In the genomic region with DNA sequence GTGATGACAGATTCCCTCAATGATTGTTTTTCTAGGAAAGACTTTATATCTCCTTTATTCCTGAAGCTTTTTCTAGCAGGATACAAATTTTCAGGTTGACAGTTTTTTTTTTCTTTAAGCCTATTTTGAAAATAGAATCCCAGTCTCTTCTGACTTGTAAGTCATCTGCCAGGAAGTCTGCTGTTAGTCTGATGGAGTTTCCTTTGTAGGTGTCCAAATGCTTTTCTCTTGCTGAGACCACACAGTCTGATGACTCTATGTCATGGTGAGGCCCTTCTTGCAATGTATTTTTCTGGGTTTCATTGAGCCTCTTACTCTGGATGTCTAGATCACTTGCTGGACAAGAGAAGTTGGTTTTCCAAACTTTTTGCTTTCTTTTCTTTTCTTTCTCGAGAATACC, we compare ENCODE assay signal across 13 cellular contexts. TPM values are rescaled to one million over a fixed set of nuclear protein-coding genes. Genes with fewer than 3 reads are reported as not detected.
A peak's percentile ranks its signal among the peaks of the same experiment; 100 is the strongest.
DNase-seq lines count a peak whose midpoint lies in the region; ATAC-seq and TF ChIP-seq lines count a peak whose summit lies in the region.
"Had no signal": no experiment of that assay in that cellular context is flagged by ENCODE, and none has a peak within 500 bp of the region (broad histone marks: within the 10 kb centered on the region; RNA-seq: fewer than 3 reads in every experiment).

No MANE protein-coding gene starts in this region.

- WGBS in suprapubic skin, result 96% methylated on average over 1 of the region's 1 CpG

- intact Hi-C loops in activated CD4-positive, alpha-beta memory T cell treated with anti-CD3 and anti-CD28 coated beads for 36 hours (cut with micrococcal nuclease), result loop anchor here (1.0 kb wide), 1 partner anchor 30 kb away; no protein-coding TSS in a partner anchor
- intact Hi-C loops in Calu3 (cut with micrococcal nuclease; ENCODE audit: unreplicated experiment), result no loop called here
- intact Hi-C loops in activated T-helper 2 cell treated with anti-CD3 and anti-CD28 coated beads, Interferon-gamma antibody, Interleukin-2, Interleukin-4, amounts not matched to agents 10 μg/mL and 5 μg/mL and 100 μg/mL, durations not matched to agents 14 hours and 24 hours and 36 hours (cut with micrococcal nuclease), result no loop called here
- intact Hi-C loops in naive thymus-derived CD4-positive, alpha-beta T cell (cut with micrococcal nuclease), result no loop called here

- no peak for TF ChIP-seq EP300 in suprapubic skin (IDR thresholded peaks at IDR 0.05)

- POLR2A ChIA-PET in activated CD4-positive, alpha-beta memory T cell treated with anti-CD3 and anti-CD28 coated beads for 36 hours (lab: Charles Lee), result no interaction called here
- POLR2A ChIA-PET in activated CD4-positive, alpha-beta memory T cell treated with anti-CD3 and anti-CD28 coated beads, Interleukin-2, amount 10 ng/mL, durations not matched to agents 7 days and 5 days (lab: Charles Lee), result interaction anchor here (1.7 kb wide), 1 partner anchor 23 kb away, joined by 3 read pairs; no protein-coding TSS in a partner anchor
- POLR2A ChIA-PET in naive thymus-derived CD4-positive, alpha-beta T cell (lab: Charles Lee), result no interaction called here

- H3K4me3 Mint-ChIP-seq in activated CD4-positive, alpha-beta memory T cell treated with anti-CD3 and anti-CD28 coated beads for 36 hours, result no peak overlapping the region
- no peak overlapping the region for H3K4me3 Mint-ChIP-seq in activated CD4-positive, alpha-beta memory T cell treated with anti-CD3 and anti-CD28 coated beads, Interleukin-2, amount 10 ng/mL, durations not matched to agents 7 days and 5 days
- no peak overlapping the region for H3K4me3 Mint-ChIP-seq in Calu3 (ENCODE audit: low read depth, unreplicated experiment)
- H3K4me3 Mint-ChIP-seq in activated T-helper 2 cell treated with anti-CD3 and anti-CD28 coated beads, Interferon-gamma antibody, Interleukin-2, Interleukin-4, amounts not matched to agents 10 μg/mL and 5 μg/mL and 100 μg/mL, durations not matched to agents 14 hours and 24 hours and 36 hours (ENCODE audit: low read depth), result no peak overlapping the region
- H3K4me3 Mint-ChIP-seq in naive thymus-derived CD4-positive, alpha-beta T cell, result peak overlapping the region in 6 of 10 donors; percentile 16 to 67 (median 38)
- H3K4me3 Mint-ChIP-seq in endothelial cell (ENCODE audit: unreplicated experiment), result no peak overlapping the region

- no peak for ATAC-seq in naive thymus-derived CD4-positive, alpha-beta T cell
- no peak for ATAC-seq in GM18861 (IDR thresholded peaks at IDR 0.05; ENCODE audit: unreplicated experiment)

- no TSS peak for BruUV-seq in Calu3 (replicated peaks; lab: Mats Ljungman, UMichigan)

- CTCF ChIA-PET in activated CD4-positive, alpha-beta memory T cell treated with anti-CD3 and anti-CD28 coated beads for 36 hours (lab: Charles Lee), result no interaction called here
- CTCF ChIA-PET in activated CD4-positive, alpha-beta memory T cell treated with anti-CD3 and anti-CD28 coated beads, Interleukin-2, amount 10 ng/mL, durations not matched to agents 7 days and 5 days (lab: Charles Lee), result no interaction called here
- CTCF ChIA-PET in Calu3 (lab: Charles Lee), result no interaction called here
- CTCF ChIA-PET in naive thymus-derived CD4-positive, alpha-beta T cell (lab: Charles Lee), result interaction anchor here (0.6 to 0.7 kb wide), 3 partner anchors 26 to 67 kb away, joined by 3 to 4 read pairs (median 3); partner anchors contain the start of gene USP15

- no peak for DNase-seq in activated CD4-positive, alpha-beta memory T cell treated with anti-CD3 and anti-CD28 coated beads for 36 hours
- DNase-seq in activated CD4-positive, alpha-beta memory T cell treated with anti-CD3 and anti-CD28 coated beads, Interleukin-2, amount 10 ng/mL, durations not matched to agents 7 days and 5 days, result no peak
- DNase-seq in Calu3, result no peak
- no peak for DNase-seq in activated T-helper 2 cell treated with anti-CD3 and anti-CD28 coated beads, Interferon-gamma antibody, Interleukin-2, Interleukin-4, amounts not matched to agents 10 μg/mL and 5 μg/mL and 100 μg/mL, durations not matched to agents 14 hours and 24 hours and 36 hours (ENCODE audit: low spot score)
- DNase-seq in naive thymus-derived CD4-positive, alpha-beta T cell, result no peak
- DNase-seq in endothelial cell (ENCODE audit: low spot score), result no peak
- no peak for DNase-seq in suprapubic skin (ENCODE audit: low spot score in 2 of 2)
- DNase-seq: Caco-2, NCI-H1436, NCI-H2029 treated with DMSO at 0.1 percent for 48 hours, NCI-H510A treated with DMSO at 0.1 percent for 48 hours had no signal

- H3K27me3 ChIP-seq in naive thymus-derived CD4-positive, alpha-beta T cell (ENCODE audit: control insufficient read depth in 2 of 2, insufficient read depth in 2 of 2, low read length in 2 of 2), result no peaks in the 10 kb centered on the region
- H3K27me3 ChIP-seq in suprapubic skin, result no peaks in the 10 kb centered on the region
- H3K27me3 ChIP-seq: BLaER1 treated with 17β-estradiol and CSF1 and Interleukin-3, amounts not matched to agents 10 nM and 100 nM had no signal

- no peak overlapping the region for H3K27ac ChIP-seq in naive thymus-derived CD4-positive, alpha-beta T cell (ENCODE audit: low read depth, low read length)
- no peak overlapping the region for H3K27ac ChIP-seq in suprapubic skin
- H3K27ac ChIP-seq: BLaER1 treated with 17β-estradiol and CSF1 and Interleukin-3, amounts not matched to agents 10 nM and 100 nM had no signal

- peaks cover 5 to 16% (median 5%) of the 10 kb centered on the region in 3 experiments for H3K36me3 ChIP-seq in naive thymus-derived CD4-positive, alpha-beta T cell (ENCODE audit: control insufficient read depth in 2 of 3, insufficient read depth in 3 of 3, low read length in 3 of 3)
- H3K36me3 ChIP-seq in suprapubic skin, result peaks cover 8% of the 10 kb centered on the region

- TF ChIP-seq POLR2A in suprapubic skin (IDR thresholded peaks at IDR 0.05), result no peak

- no peaks in the 10 kb centered on the region for H3K27me3 Mint-ChIP-seq in activated CD4-positive, alpha-beta memory T cell treated with anti-CD3 and anti-CD28 coated beads for 36 hours
- H3K27me3 Mint-ChIP-seq in activated CD4-positive, alpha-beta memory T cell treated with anti-CD3 and anti-CD28 coated beads, Interleukin-2, amount 10 ng/mL, durations not matched to agents 7 days and 5 days, result no peaks in the 10 kb centered on the region
- H3K27me3 Mint-ChIP-seq in Calu3 (ENCODE audit: unreplicated experiment) (no peaks in the 10 kb centered on the region), endothelial cell (ENCODE audit: unreplicated experiment) (no peaks in the 10 kb centered on the region)
- no peaks in the 10 kb centered on the region for H3K27me3 Mint-ChIP-seq in activated T-helper 2 cell treated with anti-CD3 and anti-CD28 coated beads, Interferon-gamma antibody, Interleukin-2, Interleukin-4, amounts not matched to agents 10 μg/mL and 5 μg/mL and 100 μg/mL, durations not matched to agents 14 hours and 24 hours and 36 hours (ENCODE audit: low read depth)
- H3K27me3 Mint-ChIP-seq in naive thymus-derived CD4-positive, alpha-beta T cell, result no peaks in the 10 kb centered on the region

- TF ChIP-seq CTCF in Calu3 (IDR thresholded peaks at IDR 0.05; ENCODE audit: unreplicated experiment), result no peak
- no peak for TF ChIP-seq CTCF in endothelial cell (IDR thresholded peaks at IDR 0.05; ENCODE audit: unreplicated experiment)
- no peak for TF ChIP-seq CTCF in suprapubic skin (IDR thresholded peaks at IDR 0.05)

- peaks cover 26% of the 10 kb centered on the region for H3K9me3 Mint-ChIP-seq in activated CD4-positive, alpha-beta memory T cell treated with anti-CD3 and anti-CD28 coated beads for 36 hours
- peaks cover 18% of the 10 kb centered on the region for H3K9me3 Mint-ChIP-seq in activated CD4-positive, alpha-beta memory T cell treated with anti-CD3 and anti-CD28 coated beads, Interleukin-2, amount 10 ng/mL, durations not matched to agents 7 days and 5 days
- H3K9me3 Mint-ChIP-seq in Calu3 (ENCODE audit: low read depth, unreplicated experiment) (no peaks in the 10 kb centered on the region), endothelial cell (ENCODE audit: unreplicated experiment) (no peaks in the 10 kb centered on the region)
- peaks cover 49% of the 10 kb centered on the region for H3K9me3 Mint-ChIP-seq in activated T-helper 2 cell treated with anti-CD3 and anti-CD28 coated beads, Interferon-gamma antibody, Interleukin-2, Interleukin-4, amounts not matched to agents 10 μg/mL and 5 μg/mL and 100 μg/mL, durations not matched to agents 14 hours and 24 hours and 36 hours
- peaks cover 0 to 53% (median 24%) of the 10 kb centered on the region in 11 donors for H3K9me3 Mint-ChIP-seq in naive thymus-derived CD4-positive, alpha-beta T cell

- peaks cover 77% of the 10 kb centered on the region for H3K4me1 Mint-ChIP-seq in activated CD4-positive, alpha-beta memory T cell treated with anti-CD3 and anti-CD28 coated beads for 36 hours (ENCODE audit: low read depth)
- H3K4me1 Mint-ChIP-seq in activated CD4-positive, alpha-beta memory T cell treated with anti-CD3 and anti-CD28 coated beads, Interleukin-2, amount 10 ng/mL, durations not matched to agents 7 days and 5 days, result peaks cover 70% of the 10 kb centered on the region
- H3K4me1 Mint-ChIP-seq in Calu3 (ENCODE audit: low read depth, unreplicated experiment), result peaks cover 44% of the 10 kb centered on the region
- peaks cover 69% of the 10 kb centered on the region for H3K4me1 Mint-ChIP-seq in activated T-helper 2 cell treated with anti-CD3 and anti-CD28 coated beads, Interferon-gamma antibody, Interleukin-2, Interleukin-4, amounts not matched to agents 10 μg/mL and 5 μg/mL and 100 μg/mL, durations not matched to agents 14 hours and 24 hours and 36 hours (ENCODE audit: low read depth)
- H3K4me1 Mint-ChIP-seq in naive thymus-derived CD4-positive, alpha-beta T cell, result peaks cover 49 to 91% (median 84%) of the 10 kb centered on the region in 7 donors
- peaks cover 47% of the 10 kb centered on the region for H3K4me1 Mint-ChIP-seq in endothelial cell (ENCODE audit: unreplicated experiment)

- peak overlapping the region; percentile 46 for H3K27ac Mint-ChIP-seq in activated CD4-positive, alpha-beta memory T cell treated with anti-CD3 and anti-CD28 coated beads for 36 hours
- no peak overlapping the region for H3K27ac Mint-ChIP-seq in activated CD4-positive, alpha-beta memory T cell treated with anti-CD3 and anti-CD28 coated beads, Interleukin-2, amount 10 ng/mL, durations not matched to agents 7 days and 5 days
- H3K27ac Mint-ChIP-seq in Calu3 (ENCODE audit: unreplicated experiment) (peak overlapping the region; percentile 12), endothelial cell (ENCODE audit: unreplicated experiment) (no peak overlapping the region)
- H3K27ac Mint-ChIP-seq in activated T-helper 2 cell treated with anti-CD3 and anti-CD28 coated beads, Interferon-gamma antibody, Interleukin-2, Interleukin-4, amounts not matched to agents 10 μg/mL and 5 μg/mL and 100 μg/mL, durations not matched to agents 14 hours and 24 hours and 36 hours, result peak overlapping the region; percentile 11
- H3K27ac Mint-ChIP-seq in naive thymus-derived CD4-positive, alpha-beta T cell, result no peak overlapping the region

- H3K36me3 Mint-ChIP-seq in activated CD4-positive, alpha-beta memory T cell treated with anti-CD3 and anti-CD28 coated beads for 36 hours, result peaks cover 59% of the 10 kb centered on the region
- H3K36me3 Mint-ChIP-seq in activated CD4-positive, alpha-beta memory T cell treated with anti-CD3 and anti-CD28 coated beads, Interleukin-2, amount 10 ng/mL, durations not matched to agents 7 days and 5 days (ENCODE audit: low read depth), result peaks cover 76% of the 10 kb centered on the region
- H3K36me3 Mint-ChIP-seq in Calu3 (ENCODE audit: insufficient read depth, unreplicated experiment), result no peaks in the 10 kb centered on the region
- peaks cover 79% of the 10 kb centered on the region for H3K36me3 Mint-ChIP-seq in activated T-helper 2 cell treated with anti-CD3 and anti-CD28 coated beads, Interferon-gamma antibody, Interleukin-2, Interleukin-4, amounts not matched to agents 10 μg/mL and 5 μg/mL and 100 μg/mL, durations not matched to agents 14 hours and 24 hours and 36 hours (ENCODE audit: low read depth)
- H3K36me3 Mint-ChIP-seq in naive thymus-derived CD4-positive, alpha-beta T cell, result peaks cover 36 to 82% (median 71%) of the 10 kb centered on the region in 5 donors
- peaks cover 5% of the 10 kb centered on the region for H3K36me3 Mint-ChIP-seq in endothelial cell (ENCODE audit: low read depth, unreplicated experiment)

- H3K9me3 ChIP-seq in naive thymus-derived CD4-positive, alpha-beta T cell (ENCODE audit: control insufficient read depth in 2 of 3, low read length in 3 of 3), result peaks cover 0 to 12% (median 10%) of the 10 kb centered on the region in 3 experiments
- no peaks in the 10 kb centered on the region for H3K9me3 ChIP-seq in suprapubic skin

- peaks cover 9% of the 10 kb centered on the region in 2 donors for H3K4me1 ChIP-seq in naive thymus-derived CD4-positive, alpha-beta T cell (ENCODE audit: control insufficient read depth in 2 of 2, insufficient read depth in 2 of 2, low read length in 2 of 2)
- no peaks in the 10 kb centered on the region for H3K4me1 ChIP-seq in suprapubic skin
- H3K4me1 ChIP-seq: Caco-2 had no signal

- H3K4me3 ChIP-seq in naive thymus-derived CD4-positive, alpha-beta T cell (ENCODE audit: low read length), result no peak overlapping the region
- H3K4me3 ChIP-seq in suprapubic skin, result no peak overlapping the region
- H3K4me3 ChIP-seq: BLaER1 treated with 17β-estradiol and CSF1 and Interleukin-3, amounts not matched to agents 10 nM and 100 nM had no signal

RNA-seq across cellular contexts. Expression of gene USP15, which starts 30.6 kb away (rescaled TPM):
- total RNA-seq in activated CD4-positive, alpha-beta memory T cell treated with anti-CD3 and anti-CD28 coated beads for 36 hours, result 10 to 100 TPM; 76.8 to 82.8 TPM
- 100 to 1,000 TPM; 134 to 161 TPM for total RNA-seq in activated CD4-positive, alpha-beta memory T cell treated with anti-CD3 and anti-CD28 coated beads, Interleukin-2, amount 10 ng/mL, durations not matched to agents 7 days and 5 days
- total RNA-seq in Calu3 (2022) (66.1 and 82.4 TPM in 2 replicates), endothelial cell (ENCODE audit: unreplicated experiment) (98.2 TPM), suprapubic skin (100 to 1,000 TPM in 1 of 4 donors, 10 to 100 TPM in 3; 59.1 to 141 (median 80.6) TPM)
- 82.4 and 91.1 TPM in 2 replicates for total RNA-seq in activated T-helper 2 cell treated with anti-CD3 and anti-CD28 coated beads, Interferon-gamma antibody, Interleukin-2, Interleukin-4, amounts not matched to agents 10 μg/mL and 5 μg/mL and 100 μg/mL, durations not matched to agents 14 hours and 24 hours and 36 hours
- total RNA-seq in naive thymus-derived CD4-positive, alpha-beta T cell, result 100 to 1,000 TPM; 156 to 224 (median 180) TPM
- 100 to 1,000 TPM in 1 of 2 donors, 10 to 100 TPM in 1; 72.5 to 102 TPM for polyA plus RNA-seq in naive thymus-derived CD4-positive, alpha-beta T cell

Comparison
In these comparisons a context has a peak if more than half of its experiments do, and no peak if none do; other contexts are left out.
1. H3K27ac Mint-ChIP-seq: peak in activated CD4-positive, alpha-beta memory T cell treated with anti-CD3 and anti-CD28 coated beads for 36 hours (single experiment), Calu3 (single experiment) and activated T-helper 2 cell treated with anti-CD3 and anti-CD28 coated beads, Interferon-gamma antibody, Interleukin-2, Interleukin-4, amounts not matched to agents 10 μg/mL and 5 μg/mL and 100 μg/mL, durations not matched to agents 14 hours and 24 hours and 36 hours (single experiment); none in activated CD4-positive, alpha-beta memory T cell treated with anti-CD3 and anti-CD28 coated beads, Interleukin-2, amount 10 ng/mL, durations not matched to agents 7 days and 5 days (single experiment), naive thymus-derived CD4-positive, alpha-beta T cell (0 of 9) and endothelial cell (single experiment).
2. H3K4me3 Mint-ChIP-seq: peak in naive thymus-derived CD4-positive, alpha-beta T cell (6 of 10); none in activated CD4-positive, alpha-beta memory T cell treated with anti-CD3 and anti-CD28 coated beads for 36 hours (single experiment), activated CD4-positive, alpha-beta memory T cell treated with anti-CD3 and anti-CD28 coated beads, Interleukin-2, amount 10 ng/mL, durations not matched to agents 7 days and 5 days (single experiment), Calu3 (single experiment), activated T-helper 2 cell treated with anti-CD3 and anti-CD28 coated beads, Interferon-gamma antibody, Interleukin-2, Interleukin-4, amounts not matched to agents 10 μg/mL and 5 μg/mL and 100 μg/mL, durations not matched to agents 14 hours and 24 hours and 36 hours (single experiment) and endothelial cell (single experiment).